In the genomic region with DNA sequence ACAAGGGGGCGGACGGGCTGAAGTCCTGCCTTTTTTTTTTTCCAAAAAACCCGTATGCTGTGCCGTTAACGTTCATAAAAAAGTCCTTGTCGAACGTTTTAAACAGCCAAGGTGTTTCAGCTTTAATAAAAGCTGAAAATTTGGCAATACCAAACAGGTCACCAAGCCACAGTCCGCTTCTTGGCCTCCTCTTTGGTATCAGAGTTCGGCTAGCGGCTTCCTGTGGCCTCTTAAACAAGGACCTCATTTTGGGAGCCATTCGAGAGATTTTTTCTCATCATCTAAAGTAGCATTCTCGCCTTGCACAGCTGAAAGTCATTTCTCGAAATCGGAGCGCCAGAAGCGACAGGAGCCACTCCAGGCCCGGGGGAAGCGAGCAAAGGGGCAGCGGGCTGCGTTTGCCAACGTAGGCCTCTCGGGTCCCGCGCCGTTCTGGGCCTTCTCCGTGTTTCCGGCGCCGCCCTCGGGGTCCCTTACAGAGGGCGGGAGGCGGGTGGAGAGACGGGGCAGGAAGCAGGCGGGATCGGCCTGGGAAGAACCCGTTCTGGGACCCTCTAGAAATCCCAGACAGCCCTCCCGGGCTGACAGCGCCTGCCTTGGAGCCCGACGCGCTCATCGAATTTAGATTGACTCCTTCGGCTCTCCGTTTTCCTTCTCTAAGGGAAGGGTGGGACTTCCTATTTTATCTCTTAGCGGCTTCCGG, we compare ENCODE assay signal across 8 cellular contexts. TPM values are rescaled to one million over a fixed set of nuclear protein-coding genes. Genes with fewer than 3 reads are reported as not detected.
DNase-seq lines count a peak whose midpoint lies in the region; ATAC-seq and TF ChIP-seq lines count a peak whose summit lies in the region.

No MANE protein-coding gene starts in this region.

- no peaks in the 10 kb centered on the region for H3K4me1 ChIP-seq in iPS DF 6.9 (ENCODE audit: control insufficient read depth, insufficient read depth, low read length)
- peaks cover 18 to 40% (median 32%) of the 10 kb centered on the region in 3 donors for H3K4me1 ChIP-seq in skeletal muscle tissue (ENCODE audit: control insufficient read depth in 3 of 3, insufficient read depth in 3 of 3, low read length in 3 of 3)

- H3K36me3 Mint-ChIP-seq in T-helper 2 cell treated with Interferon-gamma antibody and Interleukin-4, amounts not matched to agents 5 μg/mL and 100 μg/mL, for 36 hours (ENCODE audit: low read depth) = peaks cover 46% of the 10 kb centered on the region

- peak overlapping the region; percentile 96 for H3K4me3 Mint-ChIP-seq in T-helper 2 cell treated with Interferon-gamma antibody and Interleukin-4, amounts not matched to agents 5 μg/mL and 100 μg/mL, for 36 hours

- DNase-seq in GM03348 (ENCODE audit: low spot score) (peak; percentile 80), LNCaP clone FGC (ENCODE audit: low read depth) (peak; percentile 14), anterior cingulate cortex (lab: John Stamatoyannopoulos, UW) (peak in 52 of 58 donors; percentile 46 to 93 (median 78)), iPS DF 6.9 (ENCODE audit: low read depth, low spot score) (no peak), putamen (ENCODE audit: low spot score) (no peak)
- DNase-seq in T-helper 2 cell treated with Interferon-gamma antibody and Interleukin-4, amounts not matched to agents 5 μg/mL and 100 μg/mL, for 36 hours (ENCODE audit: low spot score) = peak; percentile 69

- WGBS in iPS DF 6.9 (ENCODE audit: insufficient coverage, insufficient read length) = no CpG with 5 or more reads among the region's 46 CpGs

- H3K36me3 ChIP-seq in iPS DF 6.9 (ENCODE audit: control insufficient read depth, insufficient read depth, low read length) (no peaks in the 10 kb centered on the region), skeletal muscle tissue (ENCODE audit: control insufficient read depth in 3 of 3, insufficient read depth in 3 of 3, low read length in 3 of 3) (peaks cover 0 to 9% (median 7%) of the 10 kb centered on the region in 3 donors)

- no peaks in the 10 kb centered on the region for H3K27me3 Mint-ChIP-seq in T-helper 2 cell treated with Interferon-gamma antibody and Interleukin-4, amounts not matched to agents 5 μg/mL and 100 μg/mL, for 36 hours (ENCODE audit: low read depth)

- TF ChIP-seq CTCF in LNCaP clone FGC (IDR thresholded peaks at IDR 0.05; ENCODE audit: control insufficient read depth, extremely low read depth, insufficient read depth) = no peak

- no peaks in the 10 kb centered on the region for H3K9me3 Mint-ChIP-seq in T-helper 2 cell treated with Interferon-gamma antibody and Interleukin-4, amounts not matched to agents 5 μg/mL and 100 μg/mL, for 36 hours

- H3K9me3 ChIP-seq in iPS DF 6.9 (ENCODE audit: control insufficient read depth, insufficient read depth, low read length) = no peaks in the 10 kb centered on the region
- no peaks in the 10 kb centered on the region for H3K9me3 ChIP-seq in skeletal muscle tissue (ENCODE audit: control insufficient read depth in 3 of 3, low read length in 3 of 3)

- peaks cover 33% of the 10 kb centered on the region for H3K4me1 Mint-ChIP-seq in T-helper 2 cell treated with Interferon-gamma antibody and Interleukin-4, amounts not matched to agents 5 μg/mL and 100 μg/mL, for 36 hours (ENCODE audit: low read depth)

- peak overlapping the region; percentile 96 for H3K9ac ChIP-seq in skeletal muscle tissue (ENCODE audit: low read depth in 1 of 3, low read length in 3 of 3)

- H3K27me3 ChIP-seq in iPS DF 6.9 (ENCODE audit: control insufficient read depth, insufficient read depth, low read length) (no peaks in the 10 kb centered on the region), skeletal muscle tissue (ENCODE audit: control insufficient read depth in 3 of 3, insufficient read depth in 3 of 3, low read length in 3 of 3) (no peaks in the 10 kb centered on the region)

- H3K4me3 ChIP-seq in LNCaP clone FGC (ENCODE audit: low read depth, low read length) (peak overlapping the region; percentile 89), iPS DF 6.9 (ENCODE audit: low read length) (peak overlapping the region; percentile 76; the same call in 1 of the 2 replicates), skeletal muscle tissue (ENCODE audit: low read length in 3 of 3) (peak overlapping the region; percentile 91 to 95 (median 93))

- no peak overlapping the region for H3K27ac ChIP-seq in iPS DF 6.9 (ENCODE audit: low read length)
- H3K27ac ChIP-seq in skeletal muscle tissue (ENCODE audit: low read depth, low read length) = peak overlapping the region; percentile 98

- H3K27ac Mint-ChIP-seq in T-helper 2 cell treated with Interferon-gamma antibody and Interleukin-4, amounts not matched to agents 5 μg/mL and 100 μg/mL, for 36 hours = peak overlapping the region; percentile 94

- ATAC-seq in GM21825 (IDR thresholded peaks at IDR 0.05; ENCODE audit: unreplicated experiment) = peak; percentile 37

RNA-seq across cellular contexts. Expression of gene ZNF407, which starts 0.6 kb away (rescaled TPM):
- total RNA-seq in skeletal muscle tissue = 15.1 TPM

Comparison
In these comparisons a context has a peak if more than half of its experiments do, and no peak if none do; other contexts are left out.
1. DNase-seq: peak in GM03348 (single experiment), LNCaP clone FGC (single experiment), T-helper 2 cell treated with Interferon-gamma antibody and Interleukin-4, amounts not matched to agents 5 μg/mL and 100 μg/mL, for 36 hours (single experiment) and anterior cingulate cortex (52 of 58); none in iPS DF 6.9 (single experiment) and putamen (single experiment).
2. Peak in every context shown above with its lines, with median percentiles within 50 percentile points of each other: H3K4me3 ChIP-seq.